ENCODE assay signal across 18 cellular contexts in the genomic region with DNA sequence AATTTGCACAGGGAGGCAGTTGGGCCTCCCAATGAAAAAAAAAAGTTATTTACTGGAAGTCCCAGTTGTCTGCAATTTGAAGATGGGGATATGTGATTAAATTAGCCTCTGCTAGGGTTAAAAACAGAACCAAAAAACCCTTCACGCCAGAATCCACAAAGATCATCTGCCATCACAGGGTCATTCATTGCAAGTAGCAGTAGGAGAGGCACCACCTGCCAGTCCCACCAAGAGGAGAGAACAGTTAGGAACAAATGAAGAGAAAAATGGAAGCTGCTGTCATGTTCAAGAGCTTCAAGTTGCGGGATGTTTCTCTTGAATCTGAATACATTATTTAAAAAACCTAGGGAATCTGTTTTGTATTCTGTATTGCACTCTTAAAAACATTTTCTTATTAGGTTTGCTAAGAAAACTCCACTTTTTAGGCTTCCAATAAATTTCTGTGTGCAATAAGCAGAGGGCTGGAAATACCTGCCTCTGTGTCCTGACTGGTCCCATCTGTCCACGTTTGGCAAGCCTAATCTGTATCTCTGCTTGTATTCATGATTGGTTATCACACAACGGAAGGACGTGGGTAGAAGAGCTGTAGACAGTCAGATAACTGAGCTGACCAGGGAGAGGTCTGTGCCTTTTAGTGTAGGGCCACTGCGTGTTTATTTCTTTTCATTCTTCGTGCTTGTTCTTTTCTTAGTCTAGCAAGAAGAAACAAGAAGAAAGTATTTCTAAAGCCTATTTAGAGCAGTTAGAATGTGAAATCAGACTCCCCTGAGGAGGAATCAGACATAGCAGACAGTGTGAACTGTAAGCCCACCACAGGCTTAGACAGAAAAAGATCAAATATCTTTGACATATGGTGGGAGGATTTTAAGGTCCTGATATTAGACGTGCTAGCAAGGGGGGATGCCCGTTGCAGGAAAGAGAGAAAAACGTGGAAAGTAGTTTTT.
DNase-seq lines count a peak whose midpoint lies in the region; ATAC-seq and TF ChIP-seq lines count a peak whose summit lies in the region.
"Had no signal": no experiment of that assay in that cellular context is flagged by ENCODE, and none has a peak within 500 bp of the region (broad histone marks: within the 10 kb centered on the region; RNA-seq: fewer than 3 reads in every experiment).

No MANE protein-coding gene starts in this region.

- no peaks in the 10 kb centered on the region for H3K36me3 Mint-ChIP-seq in nephron progenitor cell (ENCODE audit: low read depth)
- H3K36me3 Mint-ChIP-seq in activated T-cell treated with anti-CD3 and anti-CD28 coated beads, Interleukin-2, amount 50 U/mL, for 24 hours (ENCODE audit: low read depth), result no peaks in the 10 kb centered on the region
- H3K36me3 Mint-ChIP-seq: stimulated activated naive B cell treated with anti-CD40 and anti-IgM and Interleukin-4, amounts not matched to agents 10 μg/mL and 1 μg/mL and 100 μg/mL, for 72 hours had no signal

- TF ChIP-seq CTCF in nephron progenitor cell (IDR thresholded peaks at IDR 0.05), result no peak

- ATAC-seq in GM18867 (IDR thresholded peaks at IDR 0.05; ENCODE audit: unreplicated experiment), result peak; percentile 47
- ATAC-seq: stimulated activated naive B cell treated with anti-CD40 and anti-IgM and Interleukin-4, amounts not matched to agents 10 μg/mL and 1 μg/mL and 100 μg/mL, for 72 hours had no signal

- H3K4me1 Mint-ChIP-seq in nephron progenitor cell, result peaks cover 29% of the 10 kb centered on the region
- H3K4me1 Mint-ChIP-seq in activated T-cell treated with anti-CD3 and anti-CD28 coated beads, Interleukin-2, amount 50 U/mL, for 24 hours (ENCODE audit: low read depth), result no peaks in the 10 kb centered on the region
- H3K4me1 Mint-ChIP-seq: stimulated activated naive B cell treated with anti-CD40 and anti-IgM and Interleukin-4, amounts not matched to agents 10 μg/mL and 1 μg/mL and 100 μg/mL, for 72 hours had no signal

- DNase-seq in NCI-H2171 treated with DMSO at 0.1 percent for 48 hours (lab: John Stamatoyannopoulos, UW), result peak; percentile 82
- peak; percentile 76 for DNase-seq in cerebellum (ENCODE audit: low spot score)
- DNase-seq in nephron progenitor cell, result no peak
- DNase-seq in activated T-cell treated with anti-CD3 and anti-CD28 coated beads, Interleukin-2, amount 50 U/mL, for 24 hours, result no peak
- no peak for DNase-seq in HuH-7.5 (ENCODE audit: low spot score)
- no peak for DNase-seq in A172 (ENCODE audit: low spot score)
- DNase-seq: activated CD4-positive, alpha-beta T cell treated with anti-CD3 and anti-CD28 coated beads for 1 hour; activated naive CD4-positive, alpha-beta T cell treated with anti-CD3 and anti-CD28 coated beads for 36 hours; activated T-cell treated with anti-CD3 and anti-CD28 coated beads, Interleukin-2, amount 50 U/mL, for 48 hours; CD4-positive, alpha-beta T cell; dermis blood vessel endothelial cell; GF-D8; Kasumi-1; NCI-H2029; stimulated activated CD4-positive, alpha-beta T cell treated with anti-CD3 and anti-CD28 coated beads, Interleukin-2, amount 100 ng/mL, for 48 hours; stimulated activated naive B cell treated with anti-CD40 and anti-IgM and Interleukin-4, amounts not matched to agents 10 μg/mL and 1 μg/mL and 100 μg/mL, for 72 hours; SW 1271 had no signal

- no peak overlapping the region for H3K4me3 Mint-ChIP-seq in nephron progenitor cell
- no peak overlapping the region for H3K4me3 Mint-ChIP-seq in activated T-cell treated with anti-CD3 and anti-CD28 coated beads, Interleukin-2, amount 50 U/mL, for 24 hours
- H3K4me3 Mint-ChIP-seq: activated naive CD4-positive, alpha-beta T cell treated with anti-CD3 and anti-CD28 coated beads for 36 hours; CD4-positive, alpha-beta T cell; stimulated activated naive B cell treated with anti-CD40 and anti-IgM and Interleukin-4, amounts not matched to agents 10 μg/mL and 1 μg/mL and 100 μg/mL, for 72 hours had no signal

- peak overlapping the region; percentile 20 for H3K27ac Mint-ChIP-seq in nephron progenitor cell
- no peak overlapping the region for H3K27ac Mint-ChIP-seq in activated T-cell treated with anti-CD3 and anti-CD28 coated beads, Interleukin-2, amount 50 U/mL, for 24 hours
- H3K27ac Mint-ChIP-seq: activated naive CD4-positive, alpha-beta T cell treated with anti-CD3 and anti-CD28 coated beads for 36 hours; CD4-positive, alpha-beta T cell; stimulated activated naive B cell treated with anti-CD40 and anti-IgM and Interleukin-4, amounts not matched to agents 10 μg/mL and 1 μg/mL and 100 μg/mL, for 72 hours had no signal

- H3K27me3 Mint-ChIP-seq in nephron progenitor cell (ENCODE audit: low read depth, poor library complexity), result peaks cover 2% of the 10 kb centered on the region
- no peaks in the 10 kb centered on the region for H3K27me3 Mint-ChIP-seq in activated T-cell treated with anti-CD3 and anti-CD28 coated beads, Interleukin-2, amount 50 U/mL, for 24 hours
- H3K27me3 Mint-ChIP-seq: CD4-positive, alpha-beta T cell; stimulated activated naive B cell treated with anti-CD40 and anti-IgM and Interleukin-4, amounts not matched to agents 10 μg/mL and 1 μg/mL and 100 μg/mL, for 72 hours had no signal

- peaks cover 6% of the 10 kb centered on the region for H3K9me3 Mint-ChIP-seq in nephron progenitor cell
- H3K9me3 Mint-ChIP-seq in activated T-cell treated with anti-CD3 and anti-CD28 coated beads, Interleukin-2, amount 50 U/mL, for 24 hours, result peaks cover 14% of the 10 kb centered on the region

Comparison
In these comparisons a context has a peak if more than half of its experiments do, and no peak if none do; other contexts are left out.
1. DNase-seq: peak in NCI-H2171 treated with DMSO at 0.1 percent for 48 hours (single experiment) and cerebellum (single experiment); none in nephron progenitor cell (single experiment), activated T-cell treated with anti-CD3 and anti-CD28 coated beads, Interleukin-2, amount 50 U/mL, for 24 hours (single experiment), HuH-7.5 (single experiment) and A172 (single experiment).